ENCODE assay signal across 15 cellular contexts in genomic region chr2:165328272-165328671, GRCh38.
DNase-seq lines count a peak whose midpoint lies in the region; ATAC-seq and TF ChIP-seq lines count a peak whose summit lies in the region.
"Had no signal": no experiment of that assay in that cellular context is flagged by ENCODE, and none has a peak within 500 bp of the region (broad histone marks: within the 10 kb centered on the region; RNA-seq: fewer than 3 reads in every experiment).

No MANE protein-coding gene starts in this region.

- H3K18ac ChIP-seq in neuronal stem cell (ENCODE audit: low read length): no peak overlapping the region

- no peak overlapping the region for H3K27ac Mint-ChIP-seq in activated CD8-positive, alpha-beta T cell treated with anti-CD3 and anti-CD28 coated beads for 36 hours
- H3K27ac Mint-ChIP-seq: natural killer cell had no signal

- no peak overlapping the region for H4K91ac ChIP-seq in neuronal stem cell (ENCODE audit: low read depth, low read length, poor library complexity)

- H3K79me1 ChIP-seq in neuronal stem cell (ENCODE audit: low read depth, low read length): no peaks in the 10 kb centered on the region

- H3K4me1 Mint-ChIP-seq in activated T-cell treated with anti-CD3 and anti-CD28 coated beads, Interleukin-2, amount 50 U/mL, for 4 hours (ENCODE audit: low read depth): peaks cover 9% of the 10 kb centered on the region
- peaks cover 10% of the 10 kb centered on the region for H3K4me1 Mint-ChIP-seq in activated CD8-positive, alpha-beta T cell treated with anti-CD3 and anti-CD28 coated beads for 36 hours (ENCODE audit: low read depth)

- H3K36me3 ChIP-seq in neuronal stem cell (replicated peaks in 1 of 2; ENCODE audit: control insufficient read depth in 2 of 2, insufficient read depth in 2 of 2, low read length in 2 of 2) (no peaks in the 10 kb centered on the region), psoas muscle (ENCODE audit: insufficient read depth in 1 of 2, low read depth in 1 of 2) (no peaks in the 10 kb centered on the region)

- intact Hi-C loops in activated CD8-positive, alpha-beta T cell treated with anti-CD3 and anti-CD28 coated beads for 36 hours (cut with micrococcal nuclease): no loop called here
- intact Hi-C loops in psoas muscle (cut with DNase I): no loop called here

- no peak overlapping the region for H2BK12ac ChIP-seq in neuronal stem cell (ENCODE audit: low read length)

- DNase-seq in activated T-cell treated with anti-CD3 and anti-CD28 coated beads, Interleukin-2, amount 50 U/mL, for 4 hours: no peak
- DNase-seq in activated T-cell treated with anti-CD3 and anti-CD28 coated beads for 4 hours: no peak
- DNase-seq in activated CD8-positive, alpha-beta T cell treated with anti-CD3 and anti-CD28 coated beads for 36 hours: peak; percentile 20
- no peak for DNase-seq in neuronal stem cell (ENCODE audit: low spot score)
- no peak for DNase-seq in iPS-NIHi7 (ENCODE audit: extremely low spot score)
- DNase-seq in NCI-H2196 treated with DMSO at 0.1 percent for 48 hours (lab: John Stamatoyannopoulos, UW; ENCODE audit: unreplicated experiment): no peak
- no peak for DNase-seq in psoas muscle
- DNase-seq: DMS153; glutamatergic neuron; GOT3; left cardiac atrium; natural killer cell; PC-3; stimulated activated CD4-positive, alpha-beta T cell treated with anti-CD3 and anti-CD28 coated beads, Interleukin-1b, Interleukin-23, amount 100 ng/mL, for 48 hours had no signal

- no peak overlapping the region for H2BK120ac ChIP-seq in neuronal stem cell (ENCODE audit: low read depth, low read length)

- no peak overlapping the region for H4K8ac ChIP-seq in neuronal stem cell (ENCODE audit: low read depth, low read length)

- no peak overlapping the region for H2BK15ac ChIP-seq in neuronal stem cell (ENCODE audit: low read length)

- H3K9me3 Mint-ChIP-seq in activated T-cell treated with anti-CD3 and anti-CD28 coated beads, Interleukin-2, amount 50 U/mL, for 4 hours: no peaks in the 10 kb centered on the region
- H3K9me3 Mint-ChIP-seq in activated CD8-positive, alpha-beta T cell treated with anti-CD3 and anti-CD28 coated beads for 36 hours: no peaks in the 10 kb centered on the region
- H3K9me3 Mint-ChIP-seq: natural killer cell had no signal

- H3K9me3 ChIP-seq in neuronal stem cell (replicated peaks in 1 of 2; ENCODE audit: control insufficient read depth in 2 of 2, insufficient read depth in 1 of 2, low read depth in 1 of 2, low read length in 2 of 2): peaks cover 0 to under 1% of the 10 kb centered on the region in 2 donors
- H3K9me3 ChIP-seq in psoas muscle: no peaks in the 10 kb centered on the region

- ATAC-seq in activated T-cell treated with anti-CD3 and anti-CD28 coated beads, Interleukin-2, amount 50 U/mL, for 4 hours: peak in 1 of 2 donors; percentile 43
- ATAC-seq in HG03432 (IDR thresholded peaks at IDR 0.05; ENCODE audit: unreplicated experiment) (peak; percentile 74), psoas muscle (no peak)
- ATAC-seq in activated CD8-positive, alpha-beta T cell treated with anti-CD3 and anti-CD28 coated beads for 36 hours: peak; percentile 55
- ATAC-seq: left cardiac atrium, PC-3 had no signal

- H3K27me3 ChIP-seq in neuronal stem cell (ENCODE audit: control insufficient read depth in 3 of 3, insufficient read depth in 3 of 3, low read depth in 1 of 3, low read length in 3 of 3) (no peaks in the 10 kb centered on the region), psoas muscle (ENCODE audit: insufficient read depth in 3 of 3, low read length in 2 of 3) (no peaks in the 10 kb centered on the region)

- H3K9ac ChIP-seq in neuronal stem cell (ENCODE audit: low read depth, low read length, poor library complexity): no peak overlapping the region

- TF ChIP-seq CTCF in activated CD8-positive, alpha-beta T cell treated with anti-CD3 and anti-CD28 coated beads for 36 hours (IDR thresholded peaks at IDR 0.05): no peak
- TF ChIP-seq CTCF in psoas muscle (IDR thresholded peaks at IDR 0.05): no peak

- H3K36me3 Mint-ChIP-seq in activated T-cell treated with anti-CD3 and anti-CD28 coated beads, Interleukin-2, amount 50 U/mL, for 4 hours (ENCODE audit: insufficient read depth): no peaks in the 10 kb centered on the region
- no peaks in the 10 kb centered on the region for H3K36me3 Mint-ChIP-seq in activated CD8-positive, alpha-beta T cell treated with anti-CD3 and anti-CD28 coated beads for 36 hours (ENCODE audit: low read depth)
- H3K36me3 Mint-ChIP-seq: natural killer cell had no signal

- no peak overlapping the region for H2AK5ac ChIP-seq in neuronal stem cell (ENCODE audit: low read depth, low read length)

- WGBS in neuronal stem cell (ENCODE audit: extremely low coverage in 2 of 2, insufficient read length in 2 of 2, insufficient replicate concordance in 1 of 2), 2 donors: no CpG with 5 or more reads among the region's 5 CpGs
- WGBS in psoas muscle, 3 donors: 69 to 74% (median 72%) methylated on average over 5 of the region's 5 CpGs

- H3K27ac ChIP-seq in neuronal stem cell (replicated peaks; ENCODE audit: low read length) (no peak overlapping the region), psoas muscle (no peak overlapping the region)

- peak overlapping the region in 1 of 2 donors; percentile 13 for H3K4me3 ChIP-seq in neuronal stem cell (ENCODE audit: low read length in 2 of 2)
- no peak overlapping the region for H3K4me3 ChIP-seq in psoas muscle

- H3K4ac ChIP-seq in neuronal stem cell (ENCODE audit: low read length): no peak overlapping the region

- peak overlapping the region; percentile 38 for H2AFZ ChIP-seq in neuronal stem cell (ENCODE audit: low read length)

- H2BK5ac ChIP-seq in neuronal stem cell (ENCODE audit: low read length): no peak overlapping the region

- H3K23ac ChIP-seq in neuronal stem cell (ENCODE audit: low read depth, low read length, poor library complexity): no peak overlapping the region

- POLR2A ChIA-PET in activated CD8-positive, alpha-beta T cell treated with anti-CD3 and anti-CD28 coated beads for 36 hours (lab: Charles Lee): no interaction called here

- CTCF ChIA-PET in activated CD8-positive, alpha-beta T cell treated with anti-CD3 and anti-CD28 coated beads for 36 hours (lab: Charles Lee): no interaction called here

- peaks cover under 1% of the 10 kb centered on the region for H3K27me3 Mint-ChIP-seq in activated T-cell treated with anti-CD3 and anti-CD28 coated beads, Interleukin-2, amount 50 U/mL, for 4 hours (ENCODE audit: low read depth)
- no peaks in the 10 kb centered on the region for H3K27me3 Mint-ChIP-seq in activated CD8-positive, alpha-beta T cell treated with anti-CD3 and anti-CD28 coated beads for 36 hours

- H3K4me1 ChIP-seq in neuronal stem cell (ENCODE audit: control insufficient read depth in 2 of 2, insufficient read depth in 1 of 2, low read depth in 1 of 2, low read length in 2 of 2) (no peaks in the 10 kb centered on the region), psoas muscle (no peaks in the 10 kb centered on the region)

- H3K4me2 ChIP-seq in neuronal stem cell (ENCODE audit: insufficient read depth, low read length, poor library complexity, severe bottlenecking): no peak overlapping the region

- peak overlapping the region; percentile 2 for H3K4me3 Mint-ChIP-seq in activated T-cell treated with anti-CD3 and anti-CD28 coated beads, Interleukin-2, amount 50 U/mL, for 4 hours
- no peak overlapping the region for H3K4me3 Mint-ChIP-seq in activated CD8-positive, alpha-beta T cell treated with anti-CD3 and anti-CD28 coated beads for 36 hours
- H3K4me3 Mint-ChIP-seq: natural killer cell had no signal

- no peak overlapping the region for H3K14ac ChIP-seq in neuronal stem cell (ENCODE audit: low read length)

Comparison
In these comparisons a context has a peak if more than half of its experiments do, and no peak if none do; other contexts are left out.
1. ATAC-seq: peak in HG03432 (single experiment) and activated CD8-positive, alpha-beta T cell treated with anti-CD3 and anti-CD28 coated beads for 36 hours (single experiment); none in psoas muscle (0 of 4).